In the genomic region with DNA sequence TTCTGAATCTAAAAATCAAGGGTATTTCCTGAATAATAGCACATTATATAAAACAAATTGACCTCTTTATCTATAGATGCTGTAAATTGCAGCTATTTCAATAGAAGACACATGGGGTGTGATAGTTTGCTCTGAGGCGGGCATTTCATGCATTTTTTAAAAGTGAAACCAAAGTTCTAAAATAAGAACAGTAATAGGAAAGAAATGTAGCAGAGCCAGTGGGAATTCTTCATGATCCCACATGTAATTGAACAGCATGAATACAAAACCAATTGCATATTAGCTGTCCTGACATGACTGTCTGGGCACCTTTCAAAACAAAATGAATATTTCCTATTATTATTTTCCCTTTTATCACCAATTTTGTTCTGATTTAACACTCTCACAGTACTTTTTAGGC, we compare ENCODE assay signal across 18 cellular contexts.
DNase-seq lines count a peak whose midpoint lies in the region; ATAC-seq, FAIRE-seq and TF ChIP-seq lines count a peak whose summit lies in the region.
"Had no signal": no experiment of that assay in that cellular context is flagged by ENCODE, and none has a peak within 500 bp of the region (broad histone marks: within the 10 kb centered on the region; RNA-seq: fewer than 3 reads in every experiment).

No MANE protein-coding gene starts in this region.

- no peaks in the 10 kb centered on the region for H3K36me3 Mint-ChIP-seq in activated CD4-positive, alpha-beta memory T cell treated with anti-CD3 and anti-CD28 coated beads for 36 hours
- H3K36me3 Mint-ChIP-seq: stimulated activated effector memory CD8-positive, alpha-beta T cell treated with anti-CD3 and anti-CD28 coated beads, Interleukin-12 subunit alpha, Interleukin-12 subunit beta, amount 100 ng/mL, for 72 hours had no signal

- intact Hi-C loops in activated CD4-positive, alpha-beta memory T cell treated with anti-CD3 and anti-CD28 coated beads for 36 hours (cut with micrococcal nuclease): no loop called here
- intact Hi-C loops in head of caudate nucleus (cut with DNase I): no loop called here

- TF ChIP-seq POLR2A in A549 (IDR thresholded peaks at IDR 0.05; ENCODE audit: low read length): no peak

- 46% methylated on average over 1 of the region's 1 CpG for WGBS in A549 (ENCODE audit: missing lambda C conversion rate)

- no peaks in the 10 kb centered on the region for H3K27me3 Mint-ChIP-seq in activated CD4-positive, alpha-beta memory T cell treated with anti-CD3 and anti-CD28 coated beads for 36 hours

- TF ChIP-seq EP300 in A549 (IDR thresholded peaks at IDR 0.05): no peak

- CTCF ChIA-PET in A549 (lab: Yijun Ruan, JAX): no interaction called here
- CTCF ChIA-PET in activated CD4-positive, alpha-beta memory T cell treated with anti-CD3 and anti-CD28 coated beads for 36 hours (lab: Charles Lee): no interaction called here

- H3K4me2 ChIP-seq in A549: peak overlapping the region; percentile 9; the same call in 1 of the 3 replicates
- H3K4me2 ChIP-seq: GM23338 had no signal

- no peak for DNase-seq in A549 (ENCODE audit: low read depth in 1 of 2, low spot score in 1 of 2)
- DNase-seq in HS-27A (ENCODE audit: low read depth): peak; percentile 22
- peak; percentile 52 for DNase-seq in astrocyte of the spinal cord (ENCODE audit: low read depth, low spot score)
- peak; percentile 4 for DNase-seq in foreskin melanocyte
- no peak for DNase-seq in NOMO-1 treated with dmso at 0.1 percent for 144 hours (lab: John Stamatoyannopoulos, UW; ENCODE audit: unreplicated experiment)
- no peak for DNase-seq in activated CD4-positive, alpha-beta memory T cell treated with anti-CD3 and anti-CD28 coated beads for 36 hours
- DNase-seq in head of caudate nucleus: no peak
- DNase-seq: activated naive CD4-positive, alpha-beta T cell treated with Interleukin-2 at 50 U/mL for 16 hours; Caco-2; erythroblast; KBM-7; NCI-H1417 treated with DMSO at 0.1 percent for 48 hours; NCI-H226; right lobe of liver; upper lobe of left lung had no signal

- FAIRE-seq in A549 (lab: Jason Lieb, UNC): no peak

- H3K27ac Mint-ChIP-seq in activated CD4-positive, alpha-beta memory T cell treated with anti-CD3 and anti-CD28 coated beads for 36 hours: no peak overlapping the region
- H3K27ac Mint-ChIP-seq: GM23338; stimulated activated effector memory CD8-positive, alpha-beta T cell treated with anti-CD3 and anti-CD28 coated beads, Interleukin-12 subunit alpha, Interleukin-12 subunit beta, amount 100 ng/mL, for 72 hours had no signal

- H3K4me3 ChIP-seq in A549 (no peak overlapping the region), astrocyte of the spinal cord (ENCODE audit: low read depth, low read length) (no peak overlapping the region)
- H3K4me3 ChIP-seq: GM23338, right lobe of liver, upper lobe of left lung had no signal

- POLR2A ChIA-PET in A549 (lab: Yijun Ruan, JAX): no interaction called here
- POLR2A ChIA-PET in activated CD4-positive, alpha-beta memory T cell treated with anti-CD3 and anti-CD28 coated beads for 36 hours (lab: Charles Lee): no interaction called here

- H3K9me3 ChIP-seq in A549: no peaks in the 10 kb centered on the region
- H3K9me3 ChIP-seq: Caco-2, right lobe of liver, upper lobe of left lung had no signal

- no peak overlapping the region for H3K4me3 Mint-ChIP-seq in activated CD4-positive, alpha-beta memory T cell treated with anti-CD3 and anti-CD28 coated beads for 36 hours
- H3K4me3 Mint-ChIP-seq: GM23338; stimulated activated effector memory CD8-positive, alpha-beta T cell treated with anti-CD3 and anti-CD28 coated beads, Interleukin-12 subunit alpha, Interleukin-12 subunit beta, amount 100 ng/mL, for 72 hours had no signal

- no peak for ATAC-seq in A549
- ATAC-seq in HG03571 (IDR thresholded peaks at IDR 0.05; ENCODE audit: unreplicated experiment): no peak
- ATAC-seq: GM23338; right lobe of liver; stimulated activated effector memory CD8-positive, alpha-beta T cell treated with anti-CD3 and anti-CD28 coated beads, Interleukin-12 subunit alpha, Interleukin-12 subunit beta, amount 100 ng/mL, for 72 hours had no signal

- no peak overlapping the region for H3K27ac ChIP-seq in A549
- H3K27ac ChIP-seq: right lobe of liver, upper lobe of left lung had no signal

- TF ChIP-seq RAD21 in A549 (conservative IDR thresholded peaks at IDR 0.05 in 1 of 2, IDR thresholded peaks at IDR 0.05 in 1 of 2): no peak

- H3K4me1 ChIP-seq in A549: no peaks in the 10 kb centered on the region
- H3K4me1 ChIP-seq: right lobe of liver, upper lobe of left lung had no signal

- in situ Hi-C loops in astrocyte of the spinal cord (cut with HindIII; ENCODE audit: low sequenced_read_pairs): no loop called here

- TF ChIP-seq CTCF in A549 (IDR thresholded peaks at IDR 0.05) (no peak), astrocyte of the spinal cord (IDR thresholded peaks at IDR 0.05; ENCODE audit: low read depth, low read length) (no peak)

- H3K4me1 Mint-ChIP-seq in activated CD4-positive, alpha-beta memory T cell treated with anti-CD3 and anti-CD28 coated beads for 36 hours (ENCODE audit: low read depth): no peaks in the 10 kb centered on the region
- H3K4me1 Mint-ChIP-seq: GM23338; stimulated activated effector memory CD8-positive, alpha-beta T cell treated with anti-CD3 and anti-CD28 coated beads, Interleukin-12 subunit alpha, Interleukin-12 subunit beta, amount 100 ng/mL, for 72 hours had no signal

- no peaks in the 10 kb centered on the region for H3K9me3 Mint-ChIP-seq in activated CD4-positive, alpha-beta memory T cell treated with anti-CD3 and anti-CD28 coated beads for 36 hours
- H3K9me3 Mint-ChIP-seq: GM23338; stimulated activated effector memory CD8-positive, alpha-beta T cell treated with anti-CD3 and anti-CD28 coated beads, Interleukin-12 subunit alpha, Interleukin-12 subunit beta, amount 100 ng/mL, for 72 hours had no signal

TF ChIP-seq in A549, 52 proteins besides CTCF, POLR2A, EP300 and RAD21:
- no peak for TF ChIP-seq SMC3 (IDR thresholded peaks at IDR 0.05)
- TF ChIP-seq, protein P1, sequence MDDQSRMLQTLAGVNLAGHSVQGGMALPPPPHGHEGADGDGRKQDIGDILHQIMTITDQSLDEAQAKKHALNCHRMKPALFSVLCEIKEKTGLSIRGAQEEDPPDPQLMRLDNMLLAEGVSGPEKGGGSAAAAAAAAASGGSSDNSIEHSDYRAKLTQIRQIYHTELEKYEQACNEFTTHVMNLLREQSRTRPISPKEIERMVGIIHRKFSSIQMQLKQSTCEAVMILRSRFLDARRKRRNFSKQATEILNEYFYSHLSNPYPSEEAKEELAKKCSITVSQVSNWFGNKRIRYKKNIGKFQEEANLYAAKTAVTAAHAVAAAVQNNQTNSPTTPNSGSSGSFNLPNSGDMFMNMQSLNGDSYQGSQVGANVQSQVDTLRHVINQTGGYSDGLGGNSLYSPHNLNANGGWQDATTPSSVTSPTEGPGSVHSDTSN (IDR thresholded peaks at IDR 0.05): no peak
- TF ChIP-seq, protein P2, sequence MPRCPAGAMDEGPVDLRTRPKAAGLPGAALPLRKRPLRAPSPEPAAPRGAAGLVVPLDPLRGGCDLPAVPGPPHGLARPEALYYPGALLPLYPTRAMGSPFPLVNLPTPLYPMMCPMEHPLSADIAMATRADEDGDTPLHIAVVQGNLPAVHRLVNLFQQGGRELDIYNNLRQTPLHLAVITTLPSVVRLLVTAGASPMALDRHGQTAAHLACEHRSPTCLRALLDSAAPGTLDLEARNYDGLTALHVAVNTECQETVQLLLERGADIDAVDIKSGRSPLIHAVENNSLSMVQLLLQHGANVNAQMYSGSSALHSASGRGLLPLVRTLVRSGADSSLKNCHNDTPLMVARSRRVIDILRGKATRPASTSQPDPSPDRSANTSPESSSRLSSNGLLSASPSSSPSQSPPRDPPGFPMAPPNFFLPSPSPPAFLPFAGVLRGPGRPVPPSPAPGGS (IDR thresholded peaks at IDR 0.05): no peak
- no peak for TF ChIP-seq FOSB (CRISPR knock-in tag; IDR thresholded peaks at IDR 0.05)
- no peak for TF ChIP-seq EHF (CRISPR knock-in tag; IDR thresholded peaks at IDR 0.05)
- no peak for TF ChIP-seq KDM1A (IDR thresholded peaks at IDR 0.05; ENCODE audit: low read depth)
- TF ChIP-seq HOXB5 (CRISPR knock-in tag; IDR thresholded peaks at IDR 0.05): no peak
- no peak for TF ChIP-seq CBX8 (IDR thresholded peaks at IDR 0.05)
- TF ChIP-seq, protein P3, sequence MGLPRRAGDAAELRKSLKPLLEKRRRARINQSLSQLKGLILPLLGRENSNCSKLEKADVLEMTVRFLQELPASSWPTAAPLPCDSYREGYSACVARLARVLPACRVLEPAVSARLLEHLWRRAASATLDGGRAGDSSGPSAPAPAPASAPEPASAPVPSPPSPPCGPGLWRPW (IDR thresholded peaks at IDR 0.05): no peak
- no peak for TF ChIP-seq KDM5A (IDR thresholded peaks at IDR 0.05)
- TF ChIP-seq TP53 (CRISPR knock-in tag; IDR thresholded peaks at IDR 0.05): no peak
- TF ChIP-seq, protein P4, sequence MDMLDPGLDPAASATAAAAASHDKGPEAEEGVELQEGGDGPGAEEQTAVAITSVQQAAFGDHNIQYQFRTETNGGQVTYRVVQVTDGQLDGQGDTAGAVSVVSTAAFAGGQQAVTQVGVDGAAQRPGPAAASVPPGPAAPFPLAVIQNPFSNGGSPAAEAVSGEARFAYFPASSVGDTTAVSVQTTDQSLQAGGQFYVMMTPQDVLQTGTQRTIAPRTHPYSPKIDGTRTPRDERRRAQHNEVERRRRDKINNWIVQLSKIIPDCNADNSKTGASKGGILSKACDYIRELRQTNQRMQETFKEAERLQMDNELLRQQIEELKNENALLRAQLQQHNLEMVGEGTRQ (IDR thresholded peaks at IDR 0.05): no peak
- TF ChIP-seq, protein P5, sequence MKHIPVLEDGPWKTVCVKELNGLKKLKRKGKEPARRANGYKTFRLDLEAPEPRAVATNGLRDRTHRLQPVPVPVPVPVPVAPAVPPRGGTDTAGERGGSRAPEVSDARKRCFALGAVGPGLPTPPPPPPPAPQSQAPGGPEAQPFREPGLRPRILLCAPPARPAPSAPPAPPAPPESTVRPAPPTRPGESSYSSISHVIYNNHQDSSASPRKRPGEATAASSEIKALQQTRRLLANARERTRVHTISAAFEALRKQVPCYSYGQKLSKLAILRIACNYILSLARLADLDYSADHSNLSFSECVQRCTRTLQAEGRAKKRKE (CRISPR knock-in tag; IDR thresholded peaks at IDR 0.05; ENCODE audit: low read depth): no peak

Comparison
In these comparisons a context has a peak if more than half of its experiments do, and no peak if none do; other contexts are left out.
1. DNase-seq: peak in HS-27A (single experiment), astrocyte of the spinal cord (single experiment) and foreskin melanocyte (single experiment); none in A549 (0 of 2), NOMO-1 treated with dmso at 0.1 percent for 144 hours (single experiment), activated CD4-positive, alpha-beta memory T cell treated with anti-CD3 and anti-CD28 coated beads for 36 hours (single experiment) and head of caudate nucleus (0 of 42).